Comparison of ENCODE assay signal across 8 cellular contexts in genomic region chr1:85297538-85297854, GRCh38. TPM values are rescaled to one million over a fixed set of nuclear protein-coding genes. Genes with fewer than 3 reads are reported as not detected.
DNase-seq lines count a peak whose midpoint lies in the region; ATAC-seq and TF ChIP-seq lines count a peak whose summit lies in the region.

No MANE protein-coding gene starts in this region.

- no peaks in the 10 kb centered on the region for H3K79me2 ChIP-seq in DND-41 (ENCODE audit: insufficient read depth, low read length)

- H3K9me3 ChIP-seq in DND-41 (ENCODE audit: insufficient read depth, low read length, severe bottlenecking) (no peaks in the 10 kb centered on the region), skeletal muscle tissue (ENCODE audit: control insufficient read depth in 3 of 3, low read length in 3 of 3) (no peaks in the 10 kb centered on the region)

- no peaks in the 10 kb centered on the region for H4K20me1 ChIP-seq in DND-41 (ENCODE audit: insufficient read depth, low read length)

- DNase-seq in DND-41 (no peak), fibroblast of mammary gland (ENCODE audit: low read depth) (no peak), GM19238 (ENCODE audit: insufficient read length, low spot score) (no peak), NCI-H345 (lab: John Stamatoyannopoulos, UW) (no peak)

- H3K4me1 ChIP-seq in DND-41 (ENCODE audit: insufficient read depth, low read length) = peaks cover 19% of the 10 kb centered on the region
- peaks cover 8 to 13% (median 12%) of the 10 kb centered on the region in 3 donors for H3K4me1 ChIP-seq in skeletal muscle tissue (ENCODE audit: control insufficient read depth in 3 of 3, insufficient read depth in 3 of 3, low read length in 3 of 3)

- H3K4me3 ChIP-seq in DND-41 (ENCODE audit: low read depth in 1 of 2, low read length in 2 of 2) (no peak overlapping the region), fibroblast of mammary gland (ENCODE audit: control insufficient read depth, low read depth, low read length) (peak overlapping the region; percentile 4), skeletal muscle tissue (ENCODE audit: low read length in 3 of 3) (peak overlapping the region in 1 of 3 donors; percentile 44)

- ATAC-seq in DND-41 (ENCODE audit: insufficient read depth, low read depth) = no peak
- ATAC-seq in SK-N-SH treated with all-trans-retinoic acid at 6 μM for 48 hours = peak; percentile 64; the same call in 2 of the 3 replicates
- no peak for ATAC-seq in GM18520 (IDR thresholded peaks at IDR 0.05; ENCODE audit: unreplicated experiment)
- ATAC-seq in HG03520 (IDR thresholded peaks at IDR 0.05; ENCODE audit: unreplicated experiment) = no peak

- H3K36me3 ChIP-seq in DND-41 (ENCODE audit: insufficient read depth, low read length) (no peaks in the 10 kb centered on the region), skeletal muscle tissue (ENCODE audit: control insufficient read depth in 3 of 3, insufficient read depth in 3 of 3, low read length in 3 of 3) (no peaks in the 10 kb centered on the region)

- no peak overlapping the region for H2AFZ ChIP-seq in DND-41 (ENCODE audit: low read depth, low read length)

- H3K27me3 ChIP-seq in DND-41 (ENCODE audit: insufficient read depth, low read length, poor library complexity) (no peaks in the 10 kb centered on the region), skeletal muscle tissue (ENCODE audit: control insufficient read depth in 3 of 3, insufficient read depth in 3 of 3, low read length in 3 of 3) (no peaks in the 10 kb centered on the region)

- no peak for TF ChIP-seq CTCF in DND-41 (IDR thresholded peaks at IDR 0.05; ENCODE audit: borderline replicate concordance, extremely low read depth, low read length, poor library complexity, severe bottlenecking)
- TF ChIP-seq CTCF in fibroblast of mammary gland (conservative IDR thresholded peaks at IDR 0.05; ENCODE audit: control insufficient read depth, insufficient read depth, low read depth, low read length) = no peak

- H3K27ac ChIP-seq in DND-41 (ENCODE audit: low read length) (no peak overlapping the region; the same call in 1 of the 2 replicates), skeletal muscle tissue (ENCODE audit: low read depth, low read length) (peak overlapping the region; percentile 54)

- H3K9ac ChIP-seq in DND-41 (ENCODE audit: low read depth, low read length) = no peak overlapping the region
- H3K9ac ChIP-seq in skeletal muscle tissue (ENCODE audit: low read depth in 1 of 3, low read length in 3 of 3) = peak overlapping the region in 1 of 3 donors; percentile 40

- H3K4me2 ChIP-seq in DND-41 (ENCODE audit: insufficient read depth, low read length) = 0 out of 2 replicates have a peak overlapping the region, but pooled peaks have one; percentile 13

TF ChIP-seq in SK-N-SH treated with all-trans-retinoic acid at 6 μM for 48 hours, 23 proteins besides CTCF, POLR2A, EP300 and RAD21:
- no peak for TF ChIP-seq ZNF8 (CRISPR knock-in tag; IDR thresholded peaks at IDR 0.05)
- no peak for TF ChIP-seq ARNTL (CRISPR knock-in tag; IDR thresholded peaks at IDR 0.05; ENCODE audit: borderline replicate concordance, low read depth)
- TF ChIP-seq SNAI2 (CRISPR knock-in tag; IDR thresholded peaks at IDR 0.05) = no peak
- no peak for TF ChIP-seq BACH2 (CRISPR knock-in tag; IDR thresholded peaks at IDR 0.05; ENCODE audit: borderline replicate concordance)
- TF ChIP-seq ZC3H10 (CRISPR knock-in tag; IDR thresholded peaks at IDR 0.05) = no peak
- TF ChIP-seq ISL1 (CRISPR knock-in tag; IDR thresholded peaks at IDR 0.05) = no peak
- TF ChIP-seq RARB (CRISPR knock-in tag; IDR thresholded peaks at IDR 0.05) = no peak
- no peak for TF ChIP-seq TCF4 (CRISPR knock-in tag; IDR thresholded peaks at IDR 0.05; ENCODE audit: borderline replicate concordance)
- TF ChIP-seq GLIS3 (CRISPR knock-in tag; IDR thresholded peaks at IDR 0.05) = no peak
- TF ChIP-seq ZNF565 (CRISPR knock-in tag; conservative IDR thresholded peaks at IDR 0.05; ENCODE audit: low read depth) = no peak
- TF ChIP-seq ZNF70 (CRISPR knock-in tag; IDR thresholded peaks at IDR 0.05) = no peak
- TF ChIP-seq CREB5 (CRISPR knock-in tag; IDR thresholded peaks at IDR 0.05; ENCODE audit: low read depth) = no peak
- no peak for TF ChIP-seq CSDC2 (CRISPR knock-in tag; IDR thresholded peaks at IDR 0.05)
- no peak for TF ChIP-seq POU6F1 (CRISPR knock-in tag; IDR thresholded peaks at IDR 0.05; ENCODE audit: borderline replicate concordance, low read depth)
- no peak for TF ChIP-seq TSHZ2 (CRISPR knock-in tag; IDR thresholded peaks at IDR 0.05)
- no peak for TF ChIP-seq PPARA (CRISPR knock-in tag; IDR thresholded peaks at IDR 0.05; ENCODE audit: borderline replicate concordance)

RNA-seq across cellular contexts. Expression of gene BCL10, which starts 21.1 kb away (rescaled TPM):
- total RNA-seq in skeletal muscle tissue = 15.7 TPM

RNA-seq across cellular contexts. Expression of gene C1orf52, which starts 38.0 kb away (rescaled TPM):
- total RNA-seq in skeletal muscle tissue = 6.3 TPM
